ENCODE assay signal across 29 cellular contexts in the genomic region with DNA sequence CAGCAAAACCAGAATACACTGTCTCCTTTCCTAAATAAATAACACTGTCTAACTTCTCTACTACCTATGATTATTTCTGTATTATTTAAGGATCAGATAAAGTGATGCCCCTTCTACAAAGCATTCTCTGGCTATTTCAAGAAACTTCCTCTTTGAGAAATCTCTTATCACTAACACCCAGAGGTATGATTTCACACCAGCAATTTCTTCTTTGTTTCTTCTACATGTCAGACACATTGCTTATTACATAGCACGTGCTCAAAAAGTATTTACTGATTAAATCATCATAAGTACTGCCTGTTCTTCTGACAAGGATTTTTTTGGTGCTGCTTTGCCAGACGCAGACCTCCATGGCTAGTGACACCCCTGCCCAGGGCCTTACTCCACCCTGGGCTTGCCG. TPM values are rescaled to one million over a fixed set of nuclear protein-coding genes. Genes with fewer than 3 reads are reported as not detected.
DNase-seq lines count a peak whose midpoint lies in the region; ATAC-seq, FAIRE-seq and TF ChIP-seq lines count a peak whose summit lies in the region.
"Had no signal": no experiment of that assay in that cellular context is flagged by ENCODE, and none has a peak within 500 bp of the region (broad histone marks: within the 10 kb centered on the region; RNA-seq: fewer than 3 reads in every experiment).

No MANE protein-coding gene starts in this region.

- H4K20me1 ChIP-seq in K562 (replicated peaks; ENCODE audit: control insufficient read depth, insufficient read depth, low read length) (no peaks in the 10 kb centered on the region), osteoblast (ENCODE audit: insufficient read depth, low read length) (no peaks in the 10 kb centered on the region)

- H3K4me1 Mint-ChIP-seq in MCF 10A (ENCODE audit: insufficient read depth, unreplicated experiment), result peaks cover 33% of the 10 kb centered on the region
- H3K4me1 Mint-ChIP-seq: activated CD4-positive, alpha-beta T cell treated with anti-CD3 and anti-CD28 coated beads, Interleukin-2, amount 10 ng/mL, durations not matched to agents 7 days and 5 days had no signal

- peak; percentile 63 for TF ChIP-seq EP300 in K562 (IDR thresholded peaks at IDR 0.05; ENCODE audit: low read length)

- peaks cover 9 to 14% of the 10 kb centered on the region in 2 donors for H3K9me3 ChIP-seq in breast epithelium
- H3K9me3 ChIP-seq in K562 (replicated peaks; ENCODE audit: control insufficient read depth, insufficient read depth, low read depth, low read length), result peaks cover 13% of the 10 kb centered on the region
- no peaks in the 10 kb centered on the region for H3K9me3 ChIP-seq in osteoblast (ENCODE audit: low read depth, low read length)

- H3K27me3 Mint-ChIP-seq in MCF 10A (ENCODE audit: insufficient read depth, unreplicated experiment), result no peaks in the 10 kb centered on the region
- H3K27me3 Mint-ChIP-seq: activated CD4-positive, alpha-beta T cell treated with anti-CD3 and anti-CD28 coated beads, Interleukin-2, amount 10 ng/mL, durations not matched to agents 7 days and 5 days; naive thymus-derived CD8-positive, alpha-beta T cell had no signal

- no peak for FAIRE-seq in K562 (lab: Jason Lieb, UNC)
- FAIRE-seq: G401.6 had no signal

- H3K9me3 Mint-ChIP-seq in MCF 10A (ENCODE audit: unreplicated experiment), result no peaks in the 10 kb centered on the region
- H3K9me3 Mint-ChIP-seq: CD8-positive, alpha-beta T cell had no signal

- ATAC-seq in K562, result no peak; the same call in 1 of the 3 replicates
- no peak for ATAC-seq in GM21367 (IDR thresholded peaks at IDR 0.05; ENCODE audit: unreplicated experiment)
- ATAC-seq in HG03108 (IDR thresholded peaks at IDR 0.05; ENCODE audit: unreplicated experiment), result no peak
- no peak for ATAC-seq in left colon
- ATAC-seq: CD8-positive, alpha-beta T cell; HCT116; naive thymus-derived CD8-positive, alpha-beta T cell; right cardiac atrium had no signal

- H3K36me3 Mint-ChIP-seq in MCF 10A (ENCODE audit: insufficient read depth, unreplicated experiment), result peaks cover 9% of the 10 kb centered on the region

- DNase-seq in MCF 10A (ENCODE audit: unreplicated experiment), result no peak
- no peak for DNase-seq in breast epithelium (ENCODE audit: low spot score in 2 of 2)
- peak in 2 of 4 experiments; percentile 23 to 32 for DNase-seq in K562 (ENCODE audit: extremely low read depth in 1 of 4, low spot score in 3 of 4)
- DNase-seq in osteoblast (ENCODE audit: insufficient read length, low spot score, missing footprints), result peak; percentile 31
- DNase-seq in foreskin melanocyte, result no peak
- no peak for DNase-seq in left colon
- DNase-seq: activated CD4-positive, alpha-beta T cell treated with anti-CD3 and anti-CD28 coated beads, Interleukin-2, amount 10 ng/mL, durations not matched to agents 7 days and 5 days; activated naive CD4-positive, alpha-beta T cell; activated T-cell treated with anti-CD3 and anti-CD28 coated beads, Interleukin-2, amount 50 U/mL, for 48 hours; CD8-positive, alpha-beta T cell; islet precursor cell; midbrain; MM.1S; naive thymus-derived CD8-positive, alpha-beta T cell; NCI-H146; NCI-H2107; NCI-H446 treated with DMSO at 0.1 percent for 48 hours; right cardiac atrium; stimulated activated CD4-positive, alpha-beta T cell treated with anti-CD3 and anti-CD28 coated beads, Interleukin-2, amount 100 ng/mL, for 48 hours had no signal

- no peak overlapping the region for H3K4me3 Mint-ChIP-seq in MCF 10A (ENCODE audit: unreplicated experiment)
- H3K4me3 Mint-ChIP-seq: activated CD4-positive, alpha-beta T cell treated with anti-CD3 and anti-CD28 coated beads, Interleukin-2, amount 10 ng/mL, durations not matched to agents 7 days and 5 days; CD8-positive, alpha-beta T cell; naive thymus-derived CD8-positive, alpha-beta T cell had no signal

- H3K9ac ChIP-seq in K562 (ENCODE audit: insufficient read depth in 1 of 2, low read depth in 2 of 2, low read length in 2 of 2), result peak overlapping the region in 1 of 2 experiments; percentile 15; a peak in 1 of 4 replicates
- H3K9ac ChIP-seq: parathyroid adenoma had no signal

- POLR2A ChIA-PET in MCF 10A (lab: Yijun Ruan, JAX), result interaction anchor here (3.2 kb wide), 1 partner anchor 12 kb away, joined by 27 read pairs; a partner anchor contains a TSS
- POLR2A ChIA-PET in K562 (lab: Yijun Ruan, JAX), result interaction anchor here (0.6 to 1.0 kb wide), 4 partner anchors 9 to 684 kb away, joined by 3 to 6 read pairs (median 4); a partner anchor contains a TSS

- H3K4me3 ChIP-seq in breast epithelium (no peak overlapping the region), K562 (no peak overlapping the region), osteoblast (ENCODE audit: insufficient read depth, low read length) (no peak overlapping the region)

- H2AFZ ChIP-seq in K562 (ENCODE audit: low read depth, low read length) (no peak overlapping the region), osteoblast (ENCODE audit: low read length) (no peak overlapping the region)
- H2AFZ ChIP-seq: parathyroid adenoma had no signal

- peaks cover 9 to 15% of the 10 kb centered on the region in 2 donors for H3K4me1 ChIP-seq in breast epithelium
- peaks cover 5 to 36% of the 10 kb centered on the region in 2 experiments for H3K4me1 ChIP-seq in K562 (replicated peaks in 1 of 2; ENCODE audit: control insufficient read depth in 2 of 2, insufficient read depth in 2 of 2, low read length in 2 of 2)
- peaks cover 13% of the 10 kb centered on the region for H3K4me1 ChIP-seq in osteoblast (ENCODE audit: insufficient read depth, low read length)

- BruUV-seq in MCF 10A (replicated peaks; lab: Mats Ljungman, UMichigan) (no TSS peak), K562 (replicated peaks; lab: Mats Ljungman, UMichigan) (no TSS peak)

- CTCF ChIA-PET in MCF 10A (lab: Yijun Ruan, JAX) (interaction anchor here (1.2 kb wide), 1 partner anchor 48 kb away, joined by 3 read pairs; no protein-coding TSS in a partner anchor), K562 (lab: Yijun Ruan, JAX; ENCODE audit: low intra/inter-chr PET ratio) (interaction anchor here (0.7 kb wide), 1 partner anchor 313 kb away, joined by 3 read pairs; no protein-coding TSS in a partner anchor)

- H3K9me1 ChIP-seq in K562 (ENCODE audit: control insufficient read depth, insufficient read depth, low read length), result no peaks in the 10 kb centered on the region

- intact Hi-C loops in MCF 10A (cut with micrococcal nuclease), result no loop called here
- intact Hi-C loops in breast epithelium (cut with DNase I; ENCODE audit: low total_unique reads), result no loop called here
- intact Hi-C loops in K562 (cut with micrococcal nuclease), result no loop called here
- intact Hi-C loops in left colon (cut with DNase I, micrococcal nuclease), result no loop called here

- no peak overlapping the region; the same call in 1 of the 2 replicates for H3K4me2 ChIP-seq in K562 (ENCODE audit: insufficient read depth, low read length)
- no peak overlapping the region for H3K4me2 ChIP-seq in osteoblast (ENCODE audit: insufficient read depth, low read length)

- in situ Hi-C loops in K562 (cut with MboI), result no loop called here

- TF ChIP-seq RAD21 in K562 (CRISPR knock-in tag; conservative IDR thresholded peaks at IDR 0.05 in 1 of 2, IDR thresholded peaks at IDR 0.05 in 1 of 2), result no peak

- H3K79me2 ChIP-seq in K562 (ENCODE audit: control insufficient read depth, insufficient read depth, low read length) (no peaks in the 10 kb centered on the region), osteoblast (ENCODE audit: insufficient read depth, low read length) (no peaks in the 10 kb centered on the region)
- H3K79me2 ChIP-seq: parathyroid adenoma had no signal

- TF ChIP-seq POLR2A in breast epithelium (IDR thresholded peaks at IDR 0.05) (no peak), K562 (conservative IDR thresholded peaks at IDR 0.05) (no peak)

- no peak for TF ChIP-seq CTCF in MCF 10A (IDR thresholded peaks at IDR 0.05; ENCODE audit: unreplicated experiment)
- no peak for TF ChIP-seq CTCF in breast epithelium (IDR thresholded peaks at IDR 0.05)
- no peak for TF ChIP-seq CTCF in K562 (IDR thresholded peaks at IDR 0.05 in 2 of 3, conservative IDR thresholded peaks at IDR 0.05 in 1 of 3; ENCODE audit: insufficient read depth in 2 of 3, low read depth in 1 of 3, low read length in 3 of 3)
- TF ChIP-seq CTCF in osteoblast (IDR thresholded peaks at IDR 0.05; ENCODE audit: extremely low read depth, low read depth, low read length), result no peak

- H3K27me3 ChIP-seq in breast epithelium (no peaks in the 10 kb centered on the region), K562 (ENCODE audit: control insufficient read depth in 2 of 2, insufficient read depth in 2 of 2, low read length in 2 of 2) (no peaks in the 10 kb centered on the region), osteoblast (ENCODE audit: insufficient read depth, low read length) (no peaks in the 10 kb centered on the region)

- no peaks in the 10 kb centered on the region for H3K36me3 ChIP-seq in breast epithelium
- H3K36me3 ChIP-seq in K562 (ENCODE audit: control insufficient read depth, insufficient read depth, low read length), result no peaks in the 10 kb centered on the region; the same call in 2 of the 3 replicates
- no peaks in the 10 kb centered on the region for H3K36me3 ChIP-seq in osteoblast (ENCODE audit: insufficient read depth, low read length)

- WGBS in K562 (ENCODE audit: insufficient coverage, low coverage, missing lambda C conversion rate), result 18% methylated on average over 3 of the region's 3 CpGs

- peak overlapping the region; percentile 20 for H3K27ac Mint-ChIP-seq in MCF 10A (ENCODE audit: low read depth, unreplicated experiment)
- H3K27ac Mint-ChIP-seq: activated CD4-positive, alpha-beta T cell treated with anti-CD3 and anti-CD28 coated beads, Interleukin-2, amount 10 ng/mL, durations not matched to agents 7 days and 5 days; CD8-positive, alpha-beta T cell had no signal

- H3K27ac ChIP-seq in breast epithelium (peak overlapping the region in 1 of 2 donors; percentile 11), K562 (ENCODE audit: extremely low read depth, low read depth, low read length) (peak overlapping the region; percentile 38; the same call in 1 of the 3 replicates), osteoblast (ENCODE audit: low read depth, low read length) (no peak overlapping the region)
- H3K27ac ChIP-seq: parathyroid adenoma had no signal

RNA-seq across cellular contexts. Expression of a gene that starts 15.5 kb away (rescaled TPM):
- total RNA-seq in MCF 10A (2022) (not detected in 2 replicates), breast epithelium (not detected), K562 (2014; rRNA removed) (not detected in 2 replicates), K562 (2014; rRNA removed; fragmentation: Illumina TruSeq; extraction: Trizol) (not detected in 2 replicates), K562 (2015; rRNA removed; fragmentation: Illumina TruSeq; extraction: Trizol) (not detected in 2 replicates), K562 (2021) (not detected in 2 replicates), osteoblast (not detected in 2 replicates), left colon (not detected)
- total RNA-seq in K562 (2011; cell fraction: chromatin; rRNA removed; ENCODE audit: low replicate concordance), result not detected in 2 replicates
- not detected in 2 replicates for total RNA-seq in K562 (2011; cell fraction: nucleolus; rRNA removed)
- total RNA-seq in K562 (2011; cell fraction: nucleoplasm; rRNA removed), result not detected in 2 replicates
- polyA plus RNA-seq in K562 (2011; rRNA removed) (not detected in 2 replicates), K562 (2014; fragmentation: Illumina TruSeq; extraction: Trizol) (not detected in 2 replicates), K562 (2014; fragmentation: Nextera tagmentation; extraction: Ambion mirVana) (not detected), K562 (2014; rRNA removed) (not detected in 2 replicates)
- not detected in 2 replicates for polyA plus RNA-seq in K562 (2011; cell fraction: cytosol; rRNA removed)
- not detected in 2 replicates for polyA plus RNA-seq in K562 (2011; cell fraction: nucleus; rRNA removed)
- polyA plus RNA-seq in K562 (2012), result not detected in 2 replicates
- not detected in 2 replicates for polyA minus RNA-seq in K562 (2011; rRNA and poly(A)+ RNA removed)
- not detected in 2 replicates for polyA minus RNA-seq in K562 (2011; cell fraction: cytosol; rRNA and poly(A)+ RNA removed)
- polyA minus RNA-seq in K562 (2011; cell fraction: nucleus; rRNA and poly(A)+ RNA removed), result not detected in 2 replicates
- total RNA-seq: A172; activated CD4-positive, alpha-beta T cell treated with anti-CD3 and anti-CD28 coated beads, Interleukin-2, amount 10 ng/mL, durations not matched to agents 7 days and 5 days; CD8-positive, alpha-beta T cell; dermis microvascular lymphatic vessel endothelial cell; liver; naive thymus-derived CD8-positive, alpha-beta T cell; right cardiac atrium; T-helper 2 cell treated with Interferon-gamma antibody and Interleukin-4, amounts not matched to agents 100 ng/mL and 5 ng/mL, for 36 hours; urinary bladder had no signal
- polyA plus RNA-seq: liver; naive thymus-derived CD8-positive, alpha-beta T cell; right cardiac atrium; urinary bladder had no signal
